ENCODE assay signal across 33 cellular contexts in the genomic region with DNA sequence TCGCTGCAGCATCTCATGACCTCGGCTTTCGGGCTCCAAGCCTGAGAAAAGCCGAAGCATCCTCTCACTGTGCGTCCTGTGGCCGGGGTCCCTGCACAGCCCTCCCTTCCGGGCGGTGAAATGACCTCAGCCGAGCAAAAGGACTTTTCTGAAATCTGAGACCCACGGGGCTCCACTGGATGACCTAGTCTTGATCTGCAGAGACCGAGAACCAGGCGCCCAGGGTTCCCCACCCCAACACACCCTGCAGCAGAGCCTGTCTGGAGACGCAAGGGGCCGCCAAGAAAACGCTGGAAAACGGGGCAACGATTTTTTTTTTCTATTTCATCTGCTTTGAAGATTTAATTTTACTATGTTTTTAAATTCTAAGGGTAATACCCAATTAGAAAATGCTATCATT. TPM values are rescaled to one million over a fixed set of nuclear protein-coding genes. Genes with fewer than 3 reads are reported as not detected.
DNase-seq lines count a peak whose midpoint lies in the region; ATAC-seq, FAIRE-seq and TF ChIP-seq lines count a peak whose summit lies in the region.
"Had no signal": no experiment of that assay in that cellular context is flagged by ENCODE, and none has a peak within 500 bp of the region (broad histone marks: within the 10 kb centered on the region; RNA-seq: fewer than 3 reads in every experiment).

No MANE protein-coding gene starts in this region.

- H3K27me3 ChIP-seq in GM23338 (ENCODE audit: insufficient read depth) (no peaks in the 10 kb centered on the region), H9 (ENCODE audit: insufficient read depth, low read length) (no peaks in the 10 kb centered on the region), H1 (replicated peaks in 1 of 4; ENCODE audit: control insufficient read depth in 3 of 4, extremely low read depth in 1 of 4, insufficient read depth in 3 of 4, low read length in 3 of 4) (no peaks in the 10 kb centered on the region)
- H3K27me3 ChIP-seq: BE2C, BLaER1 had no signal

- H3K4me3 ChIP-seq in GM23338 (no peak overlapping the region), H1 (ENCODE audit: extremely low read depth in 1 of 4, insufficient read depth in 2 of 4, low read depth in 3 of 4, low read length in 4 of 4) (no peak overlapping the region)
- H3K4me3 ChIP-seq: BLaER1, GM12878 had no signal

- no peaks in the 10 kb centered on the region for H3K4me1 Mint-ChIP-seq in GM23338
- no peaks in the 10 kb centered on the region for H3K4me1 Mint-ChIP-seq in H9
- H3K4me1 Mint-ChIP-seq in activated CD8-positive, alpha-beta T cell treated with anti-CD3 and anti-CD28 coated beads, Interleukin-2, amount 10 ng/mL, durations not matched to agents 7 days and 5 days (ENCODE audit: low read depth): no peaks in the 10 kb centered on the region
- H3K4me1 Mint-ChIP-seq: CD14-positive monocyte; CD4-positive, alpha-beta memory T cell; CD4-positive, CD25-positive, alpha-beta regulatory T cell; CD8-positive, alpha-beta memory T cell had no signal

- H3K4me2 ChIP-seq in GM23338: no peak overlapping the region
- no peak overlapping the region for H3K4me2 ChIP-seq in H9 (ENCODE audit: insufficient read depth, insufficient read length, low read length)
- H3K4me2 ChIP-seq in H1 (ENCODE audit: insufficient read depth in 1 of 2, low read depth in 2 of 2, low read length in 2 of 2): no peak overlapping the region
- H3K4me2 ChIP-seq: BLaER1 had no signal

- H3K4me1 ChIP-seq in GM23338 (ENCODE audit: insufficient read depth) (no peaks in the 10 kb centered on the region), H9 (ENCODE audit: insufficient read depth, low read length) (no peaks in the 10 kb centered on the region), H1 (replicated peaks in 1 of 4; ENCODE audit: control insufficient read depth in 3 of 4, insufficient read depth in 4 of 4, low read length in 3 of 4) (no peaks in the 10 kb centered on the region)
- H3K4me1 ChIP-seq: BE2C had no signal

- FAIRE-seq in H1 (lab: Jason Lieb, UNC): no peak
- FAIRE-seq: A204.1, GM12878, GM12892, GM18507, GM19239 had no signal

- H2AK5ac ChIP-seq in H9 (ENCODE audit: insufficient read length, low read length) (no peak overlapping the region), H1 (ENCODE audit: low read depth, low read length) (no peak overlapping the region)

- H3K27ac ChIP-seq in GM23338 (ENCODE audit: low read depth) (no peak overlapping the region), H9 (ENCODE audit: insufficient read length, low read depth, low read length) (no peak overlapping the region), H1 (ENCODE audit: low read depth, low read length) (no peak overlapping the region)
- H3K27ac ChIP-seq: BLaER1 had no signal

- H3K36me3 Mint-ChIP-seq in GM23338 (ENCODE audit: low read depth) (no peaks in the 10 kb centered on the region), H9 (ENCODE audit: insufficient read depth in 1 of 3, low read depth in 3 of 3) (no peaks in the 10 kb centered on the region)
- no peaks in the 10 kb centered on the region for H3K36me3 Mint-ChIP-seq in activated CD8-positive, alpha-beta T cell treated with anti-CD3 and anti-CD28 coated beads, Interleukin-2, amount 10 ng/mL, durations not matched to agents 7 days and 5 days (ENCODE audit: low read depth)
- H3K36me3 Mint-ChIP-seq: CD14-positive monocyte; CD4-positive, alpha-beta memory T cell; CD4-positive, CD25-positive, alpha-beta regulatory T cell; CD8-positive, alpha-beta memory T cell had no signal

- no peak overlapping the region for H3K14ac ChIP-seq in H9 (ENCODE audit: insufficient read depth, low read length)
- no peak overlapping the region for H3K14ac ChIP-seq in H1 (ENCODE audit: insufficient read length)

- POLR2A ChIA-PET in H1 (lab: Charles Lee; ENCODE audit: partially characterized antibody): no interaction called here
- POLR2A ChIA-PET in activated CD8-positive, alpha-beta T cell treated with anti-CD3 and anti-CD28 coated beads, Interleukin-2, amount 10 ng/mL, durations not matched to agents 7 days and 5 days (lab: Charles Lee): no interaction called here

- no CpG with 5 or more reads among the region's 17 CpGs for WGBS in H9 (ENCODE audit: extremely low coverage, insufficient read length, low lambda C conversion rate)
- 89% methylated on average over 14 of the region's 17 CpGs; no CpG with 5 or more reads in 1 of the 2 experiments for WGBS in H1 (ENCODE audit: extremely low coverage in 1 of 2, insufficient coverage in 1 of 2, insufficient read length in 1 of 2, insufficient replicate concordance in 2 of 2, low coverage in 1 of 2, low lambda C conversion rate in 2 of 2, missing lambda C conversion rate in 1 of 2), 2 experiments

- TF ChIP-seq CTCF in GM23338 (conservative IDR thresholded peaks at IDR 0.05; ENCODE audit: low read depth in 2 of 2) (no peak), H9 (conservative IDR thresholded peaks at IDR 0.05) (no peak), H1 (IDR thresholded peaks at IDR 0.05; ENCODE audit: control extremely low read depth in 1 of 3, insufficient read depth in 1 of 3, low read depth in 1 of 3, low read length in 3 of 3) (no peak)

- no peak overlapping the region for H2BK5ac ChIP-seq in H9 (ENCODE audit: insufficient read length, low read length)
- no peak overlapping the region for H2BK5ac ChIP-seq in H1 (ENCODE audit: low read depth, low read length)

- H3K9ac ChIP-seq in H9 (ENCODE audit: extremely low read depth, insufficient read length, low read length) (no peak overlapping the region), H1 (replicated peaks in 1 of 4; ENCODE audit: extremely low read depth in 1 of 4, low read depth in 3 of 4, low read length in 3 of 4) (no peak overlapping the region)
- H3K9ac ChIP-seq: BLaER1 had no signal

- H2BK120ac ChIP-seq in H9 (ENCODE audit: low read depth, low read length, poor library complexity, severe bottlenecking) (no peak overlapping the region), H1 (replicated peaks; ENCODE audit: low read depth, low read length) (no peak overlapping the region)

- H3K18ac ChIP-seq in H9 (ENCODE audit: insufficient read length, low read depth, low read length) (no peak overlapping the region), H1 (ENCODE audit: extremely low read depth, low read length) (no peak overlapping the region)

- no peak for DNase-seq in GM23338 (ENCODE audit: low spot score)
- DNase-seq in H9: no peak
- no peak for DNase-seq in H1 (ENCODE audit: low read depth in 1 of 2, low spot score in 2 of 2)
- peak; percentile 22 for DNase-seq in retina
- no peak for DNase-seq in putamen (ENCODE audit: low spot score)
- no peak for DNase-seq in T1000 (lab: John Stamatoyannopoulos, UW)
- DNase-seq in activated CD8-positive, alpha-beta T cell treated with anti-CD3 and anti-CD28 coated beads, Interleukin-2, amount 10 ng/mL, durations not matched to agents 7 days and 5 days: no peak
- DNase-seq: 8988T; ACHN; BE2C; C1 segment of cervical spinal cord; CD4-positive, alpha-beta memory T cell; CD4-positive, CD25-positive, alpha-beta regulatory T cell; CD8-positive, alpha-beta memory T cell; COR-L47; DMS 273 treated with DMSO at 0.1 percent for 48 hours; DMS153; DMS53; DMS79; DND-41; EL; GDM1 had no signal

- H3K56ac ChIP-seq in H9 (ENCODE audit: insufficient read length, low read depth, low read length): no peak overlapping the region
- H3K56ac ChIP-seq in H1 (replicated peaks; ENCODE audit: insufficient read length, low read depth, low read length): no peak overlapping the region

- H2BK12ac ChIP-seq in H9 (ENCODE audit: insufficient read length, low read depth, low read length) (no peak overlapping the region), H1 (ENCODE audit: low read depth, low read length) (no peak overlapping the region)

- H3K23me2 ChIP-seq in H9 (ENCODE audit: insufficient read length, low read depth, low read length, poor library complexity, severe bottlenecking) (no peaks in the 10 kb centered on the region), H1 (ENCODE audit: low read depth, low read length) (peaks cover 2% of the 10 kb centered on the region; the same call in 1 of the 2 replicates)

- ATAC-seq in GM23338: no peak
- no peak for ATAC-seq in activated CD8-positive, alpha-beta T cell treated with anti-CD3 and anti-CD28 coated beads, Interleukin-2, amount 10 ng/mL, durations not matched to agents 7 days and 5 days
- ATAC-seq: GM12878 had no signal

- no peaks in the 10 kb centered on the region for H3K9me2 ChIP-seq in GM23338 (ENCODE audit: insufficient read depth)

- H3K4ac ChIP-seq in H9 (ENCODE audit: low read depth, low read length) (no peak overlapping the region), H1 (replicated peaks; ENCODE audit: insufficient read length, low read depth, low read length) (no peak overlapping the region)

- no peak for TF ChIP-seq EP300 in H1 (IDR thresholded peaks at IDR 0.05; ENCODE audit: borderline replicate concordance in 1 of 2, low read depth in 2 of 2, low read length in 2 of 2)

- no peak overlapping the region for H3T11ph ChIP-seq in H9 (ENCODE audit: low read length)

- no peak overlapping the region for H4K5ac ChIP-seq in H9 (ENCODE audit: insufficient read length, low read depth, low read length)
- no peak overlapping the region for H4K5ac ChIP-seq in H1 (ENCODE audit: insufficient read length, low read depth, low read length)

- H2AFZ ChIP-seq in GM23338 (0 out of 2 replicates have a peak overlapping the region, but pooled peaks have one; percentile 47), H9 (ENCODE audit: low read length) (peak overlapping the region; percentile 10), H1 (ENCODE audit: low read length) (peak overlapping the region; percentile 50; the same call in 1 of the 2 replicates)

- no peak overlapping the region for H2BK15ac ChIP-seq in H9 (ENCODE audit: low read depth, low read length)
- H2BK15ac ChIP-seq in H1 (ENCODE audit: low read length): no peak overlapping the region

- H3K9me3 ChIP-seq in H9 (ENCODE audit: control insufficient read depth, low read depth, low read length): no peaks in the 10 kb centered on the region
- H3K9me3 ChIP-seq in H1 (ENCODE audit: insufficient read depth in 2 of 2, low read depth in 1 of 2, low read length in 1 of 2): no peaks in the 10 kb centered on the region
- H3K9me3 ChIP-seq: BE2C had no signal

- H3K27me3 Mint-ChIP-seq in GM23338 (ENCODE audit: insufficient read depth, low read depth, poor library complexity) (peaks cover 3% of the 10 kb centered on the region), H9 (ENCODE audit: low read depth) (no peaks in the 10 kb centered on the region; the same call in none of the 2 replicates)
- no peaks in the 10 kb centered on the region for H3K27me3 Mint-ChIP-seq in activated CD8-positive, alpha-beta T cell treated with anti-CD3 and anti-CD28 coated beads, Interleukin-2, amount 10 ng/mL, durations not matched to agents 7 days and 5 days (ENCODE audit: low read depth)
- H3K27me3 Mint-ChIP-seq: CD4-positive, CD25-positive, alpha-beta regulatory T cell had no signal

- H3K4me3 Mint-ChIP-seq in GM23338 (no peak overlapping the region), H9 (no peak overlapping the region)
- no peak overlapping the region for H3K4me3 Mint-ChIP-seq in activated CD8-positive, alpha-beta T cell treated with anti-CD3 and anti-CD28 coated beads, Interleukin-2, amount 10 ng/mL, durations not matched to agents 7 days and 5 days
- H3K4me3 Mint-ChIP-seq: CD14-positive monocyte; CD4-positive, alpha-beta memory T cell; CD4-positive, CD25-positive, alpha-beta regulatory T cell; CD8-positive, alpha-beta memory T cell had no signal

- H4K8ac ChIP-seq in H9 (replicated peaks; ENCODE audit: insufficient read length, low read depth, low read length): no peak overlapping the region
- no peak overlapping the region for H4K8ac ChIP-seq in H1 (ENCODE audit: extremely low read depth, insufficient read depth, low read length)

- H4K91ac ChIP-seq in H9 (ENCODE audit: insufficient read length, low read depth, low read length) (no peak overlapping the region), H1 (replicated peaks; ENCODE audit: insufficient read length, low read length) (no peak overlapping the region)

- TF ChIP-seq POLR2A in H1 (IDR thresholded peaks at IDR 0.05; ENCODE audit: control extremely low read depth in 1 of 2, low read depth in 2 of 2, low read length in 2 of 2): no peak

- no peak overlapping the region; the same call in 1 of the 2 replicates for H3K27ac Mint-ChIP-seq in GM23338
- no peak overlapping the region for H3K27ac Mint-ChIP-seq in H9
- H3K27ac Mint-ChIP-seq in activated CD8-positive, alpha-beta T cell treated with anti-CD3 and anti-CD28 coated beads, Interleukin-2, amount 10 ng/mL, durations not matched to agents 7 days and 5 days: no peak overlapping the region
- H3K27ac Mint-ChIP-seq: CD14-positive monocyte; CD4-positive, alpha-beta memory T cell; CD4-positive, CD25-positive, alpha-beta regulatory T cell; CD8-positive, alpha-beta memory T cell had no signal

- H3F3A ChIP-seq in GM23338 (replicated peaks; ENCODE audit: low read depth): no peaks in the 10 kb centered on the region

- CTCF ChIA-PET in H1 (lab: Charles Lee; ENCODE audit: partially characterized antibody): no interaction called here
- CTCF ChIA-PET in activated CD8-positive, alpha-beta T cell treated with anti-CD3 and anti-CD28 coated beads, Interleukin-2, amount 10 ng/mL, durations not matched to agents 7 days and 5 days (lab: Charles Lee): no interaction called here

- no peak for TF ChIP-seq RAD21 in H1 (IDR thresholded peaks at IDR 0.05 in 1 of 2, conservative IDR thresholded peaks at IDR 0.05 in 1 of 2; ENCODE audit: low read depth in 2 of 2, low read length in 2 of 2)

- H3K23ac ChIP-seq in H9 (ENCODE audit: insufficient read length, low read depth, low read length): no peak overlapping the region
- no peak overlapping the region for H3K23ac ChIP-seq in H1 (ENCODE audit: insufficient read length)

- H2BK20ac ChIP-seq in H9 (ENCODE audit: low read depth, low read length, poor library complexity, severe bottlenecking) (no peak overlapping the region), H1 (ENCODE audit: low read length) (no peak overlapping the region)

- H3K36me3 ChIP-seq in GM23338 (ENCODE audit: insufficient read depth): no peaks in the 10 kb centered on the region
- H3K36me3 ChIP-seq in H1 (ENCODE audit: control insufficient read depth in 2 of 4, insufficient read depth in 4 of 4, low read length in 3 of 4): no peaks in the 10 kb centered on the region
- H3K36me3 ChIP-seq: BE2C, BLaER1 had no signal

- H4K20me1 ChIP-seq in GM23338 (replicated peaks; ENCODE audit: insufficient read depth) (no peaks in the 10 kb centered on the region), H9 (ENCODE audit: control insufficient read depth, insufficient read depth, insufficient read length) (no peaks in the 10 kb centered on the region), H1 (replicated peaks in 1 of 2; ENCODE audit: control insufficient read depth in 1 of 2, insufficient read depth in 2 of 2, low read length in 2 of 2) (no peaks in the 10 kb centered on the region)
- H4K20me1 ChIP-seq: BLaER1 had no signal

- H3K79me1 ChIP-seq in H9 (ENCODE audit: insufficient read depth, low read depth, low read length, poor library complexity, severe bottlenecking): no peaks in the 10 kb centered on the region
- H3K79me1 ChIP-seq in H1 (ENCODE audit: low read depth, low read length): no peaks in the 10 kb centered on the region

- no peaks in the 10 kb centered on the region for H3K79me2 ChIP-seq in GM23338 (replicated peaks; ENCODE audit: insufficient read depth)
- H3K79me2 ChIP-seq in H9 (ENCODE audit: insufficient read depth, low read length): no peaks in the 10 kb centered on the region
- H3K79me2 ChIP-seq in H1 (ENCODE audit: control insufficient read depth in 1 of 2, insufficient read depth in 2 of 2, low read length in 2 of 2): no peaks in the 10 kb centered on the region

- H3K9me3 Mint-ChIP-seq in GM23338: no peaks in the 10 kb centered on the region
- H3K9me3 Mint-ChIP-seq in H9: no peaks in the 10 kb centered on the region
- H3K9me3 Mint-ChIP-seq in activated CD8-positive, alpha-beta T cell treated with anti-CD3 and anti-CD28 coated beads, Interleukin-2, amount 10 ng/mL, durations not matched to agents 7 days and 5 days (ENCODE audit: insufficient read depth): no peaks in the 10 kb centered on the region

RNA-seq across cellular contexts. Expression of gene NPS, which starts 31.7 kb away (rescaled TPM):
- not detected in 2 replicates for total RNA-seq in GM23338 (2014; rRNA removed; shearing (Covaris generic))
- polyA plus RNA-seq in GM23338 (2016; fragmentation: Nextera tagmentation; extraction: Ambion mirVana) (not detected in 2 replicates), H1 (2011; rRNA removed) (not detected in 2 replicates)
- not detected in 2 replicates for total RNA-seq in H9 (2021)
- total RNA-seq in H1 (2021; fragmentation: NEBNext Ultra II Directional; extraction: Animal tissue kit (Norgen Biotek cat#: 25700)): not detected in 2 replicates
- not detected for polyA plus RNA-seq in H1 (2011; cell fraction: cytosol; rRNA removed)
- polyA plus RNA-seq in H1 (2011; cell fraction: nucleus; rRNA removed): not detected
- not detected in 4 replicates for polyA plus RNA-seq in H1 (2012, experiment 1 of 2)
- polyA plus RNA-seq in H1 (2012, experiment 2 of 2): not detected
- polyA plus RNA-seq in H1 (2013, experiment 1 of 2): not detected
- not detected for polyA plus RNA-seq in H1 (2013, experiment 2 of 2)
- polyA minus RNA-seq in H1 (2011; rRNA and poly(A)+ RNA removed): not detected in 2 replicates
- polyA minus RNA-seq in H1 (2011; cell fraction: cytosol; rRNA and poly(A)+ RNA removed): not detected
- not detected for polyA minus RNA-seq in H1 (2011; cell fraction: nucleus; rRNA and poly(A)+ RNA removed)
- not detected for total RNA-seq in activated CD8-positive, alpha-beta T cell treated with anti-CD3 and anti-CD28 coated beads, Interleukin-2, amount 10 ng/mL, durations not matched to agents 7 days and 5 days
- total RNA-seq: A673; CD4-positive, alpha-beta memory T cell; CD4-positive, CD25-positive, alpha-beta regulatory T cell; CD8-positive, alpha-beta memory T cell; Daoy; G401; GM12878 had no signal
- polyA plus RNA-seq: AG04450; CD14-positive monocyte; CD4-positive, alpha-beta memory T cell; CD4-positive, CD25-positive, alpha-beta regulatory T cell; CD8-positive, alpha-beta memory T cell; GM12878 had no signal
